In the genomic region with DNA sequence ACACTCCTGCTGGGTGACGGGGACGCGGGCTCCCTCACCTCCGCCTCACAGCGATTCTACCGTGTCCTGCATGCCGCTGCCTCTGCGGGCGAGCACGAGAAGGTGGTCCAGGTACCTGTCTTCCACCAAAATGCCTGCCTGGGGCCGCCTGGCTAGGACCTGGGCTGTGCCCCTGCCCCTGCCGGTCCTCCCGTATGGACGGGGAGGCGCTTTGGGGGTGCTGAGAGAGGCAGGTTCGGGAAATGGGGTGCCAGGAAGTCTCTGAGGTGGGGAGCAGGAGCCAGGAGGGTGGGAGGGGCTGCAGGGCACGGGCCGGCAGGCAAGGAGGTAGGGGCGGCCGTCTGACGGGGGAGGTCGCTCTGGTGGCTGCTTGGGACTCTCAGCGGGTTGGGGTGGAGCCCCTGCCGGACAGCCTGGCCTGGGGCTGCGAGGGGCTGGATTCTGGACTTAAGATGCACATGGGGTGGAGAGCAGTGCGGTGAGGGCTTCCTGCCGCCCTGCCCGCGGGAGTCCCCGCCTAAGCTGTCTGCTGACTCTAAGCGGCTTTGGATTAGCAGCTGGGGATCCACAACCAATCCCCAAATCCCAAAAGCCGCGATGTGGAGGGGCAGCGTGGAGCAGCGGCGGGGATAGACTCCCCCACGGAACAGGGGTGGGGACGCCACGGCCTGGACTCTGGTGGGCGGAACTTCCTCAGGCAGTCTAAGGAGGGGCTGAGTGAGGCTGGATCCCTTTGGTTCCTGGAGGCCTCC, we compare ENCODE assay signal across 26 cellular contexts.
"Had no signal": no experiment of that assay in that cellular context is flagged by ENCODE, and none has a peak within 500 bp of the region (broad histone marks: within the 10 kb centered on the region; RNA-seq: fewer than 3 reads in every experiment).

No MANE protein-coding gene starts in this region.

- H3K27ac ChIP-seq: ascending aorta, cardiac muscle cell, coronary artery, dorsolateral prefrontal cortex, gastroesophageal sphincter, neutrophil, uterus had no signal

- DNase-seq: activated CD4-positive, alpha-beta T cell treated with anti-CD3 and anti-CD28 coated beads for 48 hours; activated CD4-positive, alpha-beta T cell treated with anti-CD3 and anti-CD28 coated beads, Interleukin-2, amount 50 U/mL, for 48 hours; activated CD8-positive, alpha-beta memory T cell treated with anti-CD3 and anti-CD28 coated beads for 24 hours; activated effector memory CD4-positive, alpha-beta T cell treated with anti-CD3 and anti-CD28 coated beads, Interleukin-2, amount 50 U/mL, for 16 hours; activated naive CD4-positive, alpha-beta T cell treated with anti-CD3 and anti-CD28 coated beads, Interleukin-2, amount 10 ng/mL, durations not matched to agents 7 days and 5 days; activated naive CD8-positive, alpha-beta T cell treated with anti-CD3 and anti-CD28 coated beads, Interleukin-2, amount 10 ng/mL, durations not matched to agents 7 days and 5 days; activated T-cell treated with anti-CD3 and anti-CD28 coated beads, Interleukin-2, amount 50 U/mL, for 1 hour; dorsolateral prefrontal cortex; head of caudate nucleus; hippocampal formation; immature natural killer cell; kidney; left colon; mammary epithelial cell; stimulated activated CD4-positive, alpha-beta T cell treated with anti-CD3 and anti-CD28 coated beads, Interleukin-1b, Interleukin-23, amount 100 ng/mL, for 48 hours; stimulated activated CD4-positive, alpha-beta T cell treated with anti-CD3 and anti-CD28 coated beads, Interleukin-4, amount 100 ng/mL, for 4 hours; stimulated activated CD8-positive, alpha-beta memory T cell treated with anti-CD3 and anti-CD28 coated beads, Interleukin-4, amount 100 ng/mL, for 48 hours; stimulated activated naive CD8-positive, alpha-beta T cell treated with anti-CD3 and anti-CD28 coated beads, Interleukin-15, amount 100 ng/mL, for 72 hours; substantia nigra; uterus had no signal

- H3K4me3 ChIP-seq: ascending aorta, cardiac muscle cell, coronary artery, dorsolateral prefrontal cortex, gastroesophageal sphincter, smooth muscle cell, uterus had no signal
